16 cellular contexts compared by ENCODE assay signal in the genomic region with DNA sequence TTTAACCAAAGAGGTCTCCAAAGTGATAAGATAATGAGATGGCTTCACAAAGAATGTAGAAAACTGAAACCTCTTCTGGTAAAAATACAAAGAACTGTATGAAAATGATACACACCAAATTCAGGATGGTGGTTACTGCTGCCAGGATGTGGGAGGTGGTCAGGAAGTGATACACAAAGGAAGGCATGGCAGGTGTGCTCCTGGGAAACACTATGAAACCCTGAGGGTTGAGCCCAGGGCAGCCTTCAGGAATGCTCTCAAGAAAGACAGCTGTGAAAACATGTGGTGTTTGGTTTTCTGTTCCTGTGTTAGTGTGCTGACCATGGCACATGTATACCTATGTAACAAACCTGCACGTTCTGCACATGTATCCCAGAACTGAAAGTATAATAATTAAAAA.
DNase-seq lines count a peak whose midpoint lies in the region; ATAC-seq and TF ChIP-seq lines count a peak whose summit lies in the region.
"Had no signal": no experiment of that assay in that cellular context is flagged by ENCODE, and none has a peak within 500 bp of the region (broad histone marks: within the 10 kb centered on the region; RNA-seq: fewer than 3 reads in every experiment).

No MANE protein-coding gene starts in this region.

- no peaks in the 10 kb centered on the region for H3K9me3 ChIP-seq in OCI-LY7 (ENCODE audit: low read length)
- H3K9me3 ChIP-seq in CD4-positive, alpha-beta T cell (ENCODE audit: control insufficient read depth, low read length), result no peaks in the 10 kb centered on the region
- H3K9me3 ChIP-seq: SK-N-SH, thoracic aorta had no signal

- ATAC-seq in GM18870 (IDR thresholded peaks at IDR 0.05; ENCODE audit: unreplicated experiment), result peak; percentile 40
- ATAC-seq in CD4-positive, alpha-beta T cell (ENCODE audit: poor library complexity), result no peak
- ATAC-seq: activated CD4-positive, CD25-positive, alpha-beta regulatory T cell treated with anti-CD3 and anti-CD28 coated beads, Interleukin-2, amount 50 U/mL, for 24 hours had no signal

- H2BK120ac ChIP-seq in mesendoderm (ENCODE audit: low read depth, low read length), result no peak overlapping the region

- no peak overlapping the region for H4K5ac ChIP-seq in mesendoderm (ENCODE audit: low read length)

- no peaks in the 10 kb centered on the region for H4K20me1 ChIP-seq in OCI-LY7 (ENCODE audit: insufficient read depth, low read length)

- peak overlapping the region; percentile 59 for H3K4me2 ChIP-seq in OCI-LY7 (ENCODE audit: low read length)
- no peak overlapping the region for H3K4me2 ChIP-seq in mesendoderm (ENCODE audit: low read length)
- H3K4me2 ChIP-seq: SK-N-SH, smooth muscle cell had no signal

- H3K56ac ChIP-seq in mesendoderm (ENCODE audit: low read length), result no peak overlapping the region

- no peaks in the 10 kb centered on the region for H3K9me2 ChIP-seq in OCI-LY7 (ENCODE audit: insufficient read depth, low read length)
- H3K9me2 ChIP-seq: SK-N-SH had no signal

- H3K4me1 Mint-ChIP-seq in CD4-positive, alpha-beta T cell (ENCODE audit: low read depth), result no peaks in the 10 kb centered on the region

- H3K27ac ChIP-seq in OCI-LY7 (ENCODE audit: low read depth, low read length, poor library complexity, severe bottlenecking) (peak overlapping the region; percentile 70), mesendoderm (ENCODE audit: low read depth, low read length) (no peak overlapping the region)
- no peak overlapping the region for H3K27ac ChIP-seq in CD4-positive, alpha-beta T cell (ENCODE audit: low read depth, low read length)
- H3K27ac ChIP-seq: thoracic aorta had no signal

- H2BK5ac ChIP-seq in mesendoderm (ENCODE audit: low read length), result no peak overlapping the region

- no peak overlapping the region for H3K4me3 Mint-ChIP-seq in CD4-positive, alpha-beta T cell

- no peak overlapping the region for H3K18ac ChIP-seq in mesendoderm (ENCODE audit: low read length)

- H3K4me1 ChIP-seq in OCI-LY7 (ENCODE audit: insufficient read depth, low read length, poor library complexity, severe bottlenecking) (peaks cover 75% of the 10 kb centered on the region), mesendoderm (ENCODE audit: control insufficient read depth, low read depth, low read length) (peaks cover 2% of the 10 kb centered on the region)

- H3K4ac ChIP-seq in mesendoderm (ENCODE audit: low read depth, low read length), result no peak overlapping the region

- POLR2A ChIA-PET in OCI-LY7 (lab: Charles Lee), result interaction anchor here (0.8 kb wide), 1 partner anchor 278 kb away, joined by 3 read pairs; no protein-coding TSS in a partner anchor
- POLR2A ChIA-PET in CD4-positive, alpha-beta T cell (lab: Charles Lee), result no interaction called here

- no peaks in the 10 kb centered on the region for H3K79me1 ChIP-seq in mesendoderm (ENCODE audit: low read length)

- H3K36me3 Mint-ChIP-seq in CD4-positive, alpha-beta T cell (ENCODE audit: low read depth), result no peaks in the 10 kb centered on the region

- H3K27me3 Mint-ChIP-seq in CD4-positive, alpha-beta T cell, result peaks cover 10% of the 10 kb centered on the region

- no TSS peak for BruUV-seq in OCI-LY7 (replicated peaks; lab: Mats Ljungman, UMichigan)

- H2AFZ ChIP-seq in OCI-LY7 (ENCODE audit: low read length), result peak overlapping the region; percentile 71; the same call in 1 of the 2 replicates

- no peaks in the 10 kb centered on the region for H3K79me2 ChIP-seq in OCI-LY7 (ENCODE audit: insufficient read depth, low read depth, low read length)
- no peaks in the 10 kb centered on the region for H3K79me2 ChIP-seq in mesendoderm (ENCODE audit: control insufficient read depth, insufficient read depth, low read length)

- no peak overlapping the region for H4K8ac ChIP-seq in mesendoderm (ENCODE audit: low read depth, low read length)

- H3K27me3 ChIP-seq in mesendoderm (ENCODE audit: insufficient read depth, low read length, poor library complexity), result no peaks in the 10 kb centered on the region
- H3K27me3 ChIP-seq in CD4-positive, alpha-beta T cell (ENCODE audit: control insufficient read depth, insufficient read depth, low read length), result no peaks in the 10 kb centered on the region

- no peak for TF ChIP-seq CTCF in OCI-LY7 (conservative IDR thresholded peaks at IDR 0.05; ENCODE audit: low read length)
- no peak for TF ChIP-seq CTCF in CD4-positive, alpha-beta T cell (IDR thresholded peaks at IDR 0.05)

- H2AK5ac ChIP-seq in mesendoderm (ENCODE audit: low read length), result no peak overlapping the region

- H3K9me3 Mint-ChIP-seq in CD4-positive, alpha-beta T cell, result peaks cover 2% of the 10 kb centered on the region

- intact Hi-C loops in OCI-LY7 (cut with micrococcal nuclease; ENCODE audit: unreplicated experiment), result no loop called here
- intact Hi-C loops in CD4-positive, alpha-beta T cell (cut with DNase I, micrococcal nuclease), result no loop called here
- intact Hi-C loops in posterior cingulate gyrus (cut with DNase I), result no loop called here

- H3K4me3 ChIP-seq in OCI-LY7 (ENCODE audit: low read depth, low read length, poor library complexity, severe bottlenecking) (peak overlapping the region; percentile 31), mesendoderm (ENCODE audit: low read length) (no peak overlapping the region)
- H3K4me3 ChIP-seq: lung, smooth muscle cell, thoracic aorta had no signal

- H3K36me3 ChIP-seq in OCI-LY7 (ENCODE audit: insufficient read depth, low read length) (no peaks in the 10 kb centered on the region), mesendoderm (ENCODE audit: control insufficient read depth, insufficient read depth, low read length) (no peaks in the 10 kb centered on the region)
- H3K36me3 ChIP-seq: thoracic aorta had no signal

- DNase-seq in LHCN-M2 (ENCODE audit: low read depth) (peak; percentile 77), OCI-LY7 (ENCODE audit: low spot score) (peak; percentile 59), mesendoderm (peak; percentile 43), SKM-1 (lab: John Stamatoyannopoulos, UW; ENCODE audit: unreplicated experiment) (no peak), posterior cingulate gyrus (no peak)
- no peak for DNase-seq in CD4-positive, alpha-beta T cell
- DNase-seq: activated T-cell treated with anti-CD3 and anti-CD28 coated beads, Interleukin-2, amount 50 U/mL, for 1 hour; DMS 273 treated with DMSO at 0.1 percent for 48 hours; IMR-90; NCI-H524 treated with DMSO at 0.1 percent for 48 hours; SK-N-SH had no signal

- no peak overlapping the region for H3K27ac Mint-ChIP-seq in CD4-positive, alpha-beta T cell

- CTCF ChIA-PET in OCI-LY7 (lab: Charles Lee; ENCODE audit: unreplicated experiment), result no interaction called here
- CTCF ChIA-PET in CD4-positive, alpha-beta T cell (lab: Charles Lee), result no interaction called here

- H2BK15ac ChIP-seq in mesendoderm (replicated peaks; ENCODE audit: low read depth), result no peak overlapping the region

- H3K9ac ChIP-seq in mesendoderm (ENCODE audit: low read length), result no peak overlapping the region
- H3K9ac ChIP-seq: SK-N-SH had no signal

- H3K23ac ChIP-seq in mesendoderm (ENCODE audit: low read length), result no peak overlapping the region

- WGBS in mesendoderm (ENCODE audit: extremely low coverage, insufficient coverage, low lambda C conversion rate), result no CpG with 5 or more reads among the region's 1 CpG

Comparison
In these comparisons a context has a peak if more than half of its experiments do, and no peak if none do; other contexts are left out.
1. DNase-seq: peak in LHCN-M2 (single experiment), OCI-LY7 (single experiment) and mesendoderm (single experiment); none in SKM-1 (single experiment), CD4-positive, alpha-beta T cell (0 of 10) and posterior cingulate gyrus (0 of 10).